In genomic region chr11:40130427-40130826, GRCh38 we compare ENCODE assay signal across 11 cellular contexts.
DNase-seq lines count a peak whose midpoint lies in the region; ATAC-seq and TF ChIP-seq lines count a peak whose summit lies in the region.
"Had no signal": no experiment of that assay in that cellular context is flagged by ENCODE, and none has a peak within 500 bp of the region (broad histone marks: within the 10 kb centered on the region; RNA-seq: fewer than 3 reads in every experiment).

No MANE protein-coding gene starts in this region.

- intact Hi-C loops in mucosa of descending colon (cut with DNase I, micrococcal nuclease) (no loop called here), adrenal gland (cut with DNase I) (no loop called here)

- no peak overlapping the region for H2AFZ ChIP-seq in MM.1S (ENCODE audit: low read length)

- ATAC-seq in GM18498 (IDR thresholded peaks at IDR 0.05; ENCODE audit: unreplicated experiment) (peak; percentile 72), mucosa of descending colon (no peak)
- ATAC-seq: left cardiac atrium had no signal

- no peak overlapping the region for H3K4me2 ChIP-seq in MM.1S (ENCODE audit: low read depth, low read length)

- no peaks in the 10 kb centered on the region for H3K27me3 ChIP-seq in MM.1S (replicated peaks; ENCODE audit: insufficient read depth, low read length)
- H3K27me3 ChIP-seq in adrenal gland: no peaks in the 10 kb centered on the region

- H3K4me3 ChIP-seq in MM.1S (ENCODE audit: low read length): no peak overlapping the region
- H3K4me3 ChIP-seq in mucosa of descending colon: no peak overlapping the region
- no peak overlapping the region for H3K4me3 ChIP-seq in adrenal gland

- H3K27ac ChIP-seq in MM.1S (ENCODE audit: low read length): no peak overlapping the region
- H3K27ac ChIP-seq in caudate nucleus (ENCODE audit: low read depth, low read length): no peak overlapping the region
- no peak overlapping the region for H3K27ac ChIP-seq in adrenal gland
- H3K27ac ChIP-seq: epithelial cell of prostate had no signal

- WGBS in adrenal gland, 4 donors: 82 to 100% (median 90%) methylated on average over 1 of the region's 1 CpG

- no peak for DNase-seq in MM.1S
- DNase-seq in caudate nucleus (lab: John Stamatoyannopoulos, UW): peak in 33 of 61 donors; percentile 2 to 59 (median 19)
- DNase-seq in nucleus accumbens (lab: John Stamatoyannopoulos, UW): peak in 34 of 56 donors; percentile 1 to 57 (median 21)
- DNase-seq in mucosa of descending colon: no peak
- DNase-seq in NCI-H128 (lab: John Stamatoyannopoulos, UW; ENCODE audit: unreplicated experiment): no peak
- DNase-seq in adrenal gland: no peak
- DNase-seq in DMS79 treated with DMSO at 0.1 percent for 48 hours (lab: John Stamatoyannopoulos, UW): no peak
- DNase-seq: DMS 273 treated with DMSO at 0.1 percent for 48 hours, left cardiac atrium had no signal

- H3K36me3 ChIP-seq in MM.1S (replicated peaks; ENCODE audit: insufficient read depth, low read length): no peaks in the 10 kb centered on the region
- H3K36me3 ChIP-seq in mucosa of descending colon (ENCODE audit: low read depth): no peaks in the 10 kb centered on the region
- no peaks in the 10 kb centered on the region for H3K36me3 ChIP-seq in adrenal gland (replicated peaks in 1 of 2)

- no peaks in the 10 kb centered on the region for H3K9me2 ChIP-seq in MM.1S (replicated peaks; ENCODE audit: insufficient read depth, low read length)

- no peaks in the 10 kb centered on the region for H4K20me1 ChIP-seq in MM.1S (ENCODE audit: insufficient read depth, low read length)

- TF ChIP-seq CTCF in MM.1S (IDR thresholded peaks at IDR 0.05; ENCODE audit: low read length) (peak; percentile 18), mucosa of descending colon (IDR thresholded peaks at IDR 0.05) (no peak), adrenal gland (IDR thresholded peaks at IDR 0.05) (no peak)

- H3K9ac ChIP-seq in MM.1S (ENCODE audit: low read length): no peak overlapping the region

- TF ChIP-seq POLR2A in adrenal gland (IDR thresholded peaks at IDR 0.05): no peak

- H3K4me1 ChIP-seq in MM.1S (ENCODE audit: low read length): no peaks in the 10 kb centered on the region
- no peaks in the 10 kb centered on the region for H3K4me1 ChIP-seq in mucosa of descending colon (ENCODE audit: low read depth)
- no peaks in the 10 kb centered on the region for H3K4me1 ChIP-seq in adrenal gland (replicated peaks in 1 of 2)

- no peaks in the 10 kb centered on the region for H3K9me3 ChIP-seq in MM.1S (replicated peaks; ENCODE audit: insufficient read depth, low read length)
- no peaks in the 10 kb centered on the region for H3K9me3 ChIP-seq in mucosa of descending colon
- H3K9me3 ChIP-seq in adrenal gland (replicated peaks in 1 of 3): no peaks in the 10 kb centered on the region

- no peaks in the 10 kb centered on the region for H3K79me2 ChIP-seq in MM.1S (ENCODE audit: low read length)

- no peaks in the 10 kb centered on the region for H3F3A ChIP-seq in MM.1S (ENCODE audit: insufficient read depth, low read length)

Comparison
In these comparisons a context has a peak if more than half of its experiments do, and no peak if none do; other contexts are left out.
1. DNase-seq: peak in caudate nucleus (33 of 61) and nucleus accumbens (34 of 56); none in MM.1S (single experiment), mucosa of descending colon (0 of 3), NCI-H128 (single experiment), adrenal gland (0 of 7) and DMS79 treated with DMSO at 0.1 percent for 48 hours (single experiment).